ENCODE assay signal across 18 cellular contexts in genomic region chr4:137635596-137635995, GRCh38.
A peak's percentile ranks its signal among the peaks of the same experiment; 100 is the strongest.
DNase-seq lines count a peak whose midpoint lies in the region; TF ChIP-seq lines count a peak whose summit lies in the region.
"Had no signal": no experiment of that assay in that cellular context is flagged by ENCODE, and none has a peak within 500 bp of the region (broad histone marks: within the 10 kb centered on the region; RNA-seq: fewer than 3 reads in every experiment).

No MANE protein-coding gene starts in this region.

- no peaks in the 10 kb centered on the region for H3K27me3 Mint-ChIP-seq in activated T-helper 1 cell treated with anti-CD3 and anti-CD28 coated beads, Interleukin-12 subunit alpha, Interleukin-12 subunit beta, Interleukin-2, Interleukin-4 antibody, amounts not matched to agents 30 ng/mL and 10 ng/mL and 1 ng/mL, durations not matched to agents 14 hours and 24 hours and 36 hours (ENCODE audit: insufficient read depth)
- H3K27me3 Mint-ChIP-seq: activated naive CD4-positive, alpha-beta T cell treated with anti-CD3 and anti-CD28 coated beads, Interleukin-2, amount 50 U/mL, for 24 hours; dendritic cell treated with granulocyte-macrophage colony-stimulating factor and Interleukin-4, amounts not matched to agents 40 ng/mL and 50 ng/mL, for 4 days; stimulated activated memory B cell treated with anti-CD40 and anti-IgM and Interleukin-4, amounts not matched to agents 10 μg/mL and 1 μg/mL and 100 μg/mL, for 72 hours had no signal

- H3K27ac Mint-ChIP-seq in activated T-helper 1 cell treated with anti-CD3 and anti-CD28 coated beads, Interleukin-12 subunit alpha, Interleukin-12 subunit beta, Interleukin-2, Interleukin-4 antibody, amounts not matched to agents 30 ng/mL and 10 ng/mL and 1 ng/mL, durations not matched to agents 14 hours and 24 hours and 36 hours: no peak overlapping the region
- H3K27ac Mint-ChIP-seq: activated naive CD4-positive, alpha-beta T cell treated with anti-CD3 and anti-CD28 coated beads, Interleukin-2, amount 50 U/mL, for 24 hours; dendritic cell treated with granulocyte-macrophage colony-stimulating factor and Interleukin-4, amounts not matched to agents 40 ng/mL and 50 ng/mL, for 4 days; naive thymus-derived CD8-positive, alpha-beta T cell; stimulated activated memory B cell treated with anti-CD40 and anti-IgM and Interleukin-4, amounts not matched to agents 10 μg/mL and 1 μg/mL and 100 μg/mL, for 72 hours had no signal

- no peak overlapping the region for H3K4me3 ChIP-seq in fibroblast of mammary gland (ENCODE audit: control insufficient read depth, low read depth, low read length)
- H3K4me3 ChIP-seq in skeletal muscle cell (ENCODE audit: low read depth, low read length): no peak overlapping the region
- H3K4me3 ChIP-seq: HAP-1, tibial nerve had no signal

- intact Hi-C loops in activated T-helper 1 cell treated with anti-CD3 and anti-CD28 coated beads, Interleukin-12 subunit alpha, Interleukin-12 subunit beta, Interleukin-2, Interleukin-4 antibody, amounts not matched to agents 30 ng/mL and 10 ng/mL and 1 ng/mL, durations not matched to agents 14 hours and 24 hours and 36 hours (cut with micrococcal nuclease): no loop called here

- DNase-seq in NCI-H146 (lab: John Stamatoyannopoulos, UW): peak; percentile 9
- DNase-seq in NCI-H146 treated with DMSO at 0.1 percent for 48 hours (lab: John Stamatoyannopoulos, UW; ENCODE audit: unreplicated experiment): no peak
- peak; percentile 52 for DNase-seq in NCI-H82 treated with DMSO at 0.1 percent for 48 hours (lab: John Stamatoyannopoulos, UW; ENCODE audit: unreplicated experiment)
- DNase-seq in fibroblast of mammary gland (ENCODE audit: low read depth): peak; percentile 48
- peak; percentile 48 for DNase-seq in skeletal muscle cell (ENCODE audit: low read depth)
- no peak for DNase-seq in activated T-helper 1 cell treated with anti-CD3 and anti-CD28 coated beads, Interleukin-12 subunit alpha, Interleukin-12 subunit beta, Interleukin-2, Interleukin-4 antibody, amounts not matched to agents 30 ng/mL and 10 ng/mL and 1 ng/mL, durations not matched to agents 14 hours and 24 hours and 36 hours (ENCODE audit: low spot score)
- DNase-seq in activated effector memory CD4-positive, alpha-beta T cell treated with Interleukin-2 at 50 U/mL for 16 hours: no peak
- DNase-seq in foreskin melanocyte: no peak
- DNase-seq: activated CD4-positive, alpha-beta T cell treated with anti-CD3 and anti-CD28 coated beads, Interleukin-2, amount 50 U/mL, for 1 hour; KG1; naive thymus-derived CD8-positive, alpha-beta T cell; NCI-H1105; OCI-M1 had no signal

- H3K9me3 Mint-ChIP-seq in activated T-helper 1 cell treated with anti-CD3 and anti-CD28 coated beads, Interleukin-12 subunit alpha, Interleukin-12 subunit beta, Interleukin-2, Interleukin-4 antibody, amounts not matched to agents 30 ng/mL and 10 ng/mL and 1 ng/mL, durations not matched to agents 14 hours and 24 hours and 36 hours: no peaks in the 10 kb centered on the region
- H3K9me3 Mint-ChIP-seq: dendritic cell treated with granulocyte-macrophage colony-stimulating factor and Interleukin-4, amounts not matched to agents 40 ng/mL and 50 ng/mL, for 4 days had no signal

- TF ChIP-seq CTCF in fibroblast of mammary gland (conservative IDR thresholded peaks at IDR 0.05; ENCODE audit: control insufficient read depth, insufficient read depth, low read depth, low read length): no peak

- H3K4me1 Mint-ChIP-seq in activated T-helper 1 cell treated with anti-CD3 and anti-CD28 coated beads, Interleukin-12 subunit alpha, Interleukin-12 subunit beta, Interleukin-2, Interleukin-4 antibody, amounts not matched to agents 30 ng/mL and 10 ng/mL and 1 ng/mL, durations not matched to agents 14 hours and 24 hours and 36 hours (ENCODE audit: low read depth): no peaks in the 10 kb centered on the region
- H3K4me1 Mint-ChIP-seq: activated naive CD4-positive, alpha-beta T cell treated with anti-CD3 and anti-CD28 coated beads, Interleukin-2, amount 50 U/mL, for 24 hours; stimulated activated memory B cell treated with anti-CD40 and anti-IgM and Interleukin-4, amounts not matched to agents 10 μg/mL and 1 μg/mL and 100 μg/mL, for 72 hours had no signal

- H3K4me3 Mint-ChIP-seq in activated T-helper 1 cell treated with anti-CD3 and anti-CD28 coated beads, Interleukin-12 subunit alpha, Interleukin-12 subunit beta, Interleukin-2, Interleukin-4 antibody, amounts not matched to agents 30 ng/mL and 10 ng/mL and 1 ng/mL, durations not matched to agents 14 hours and 24 hours and 36 hours: no peak overlapping the region
- H3K4me3 Mint-ChIP-seq: activated naive CD4-positive, alpha-beta T cell treated with anti-CD3 and anti-CD28 coated beads, Interleukin-2, amount 50 U/mL, for 24 hours; dendritic cell treated with granulocyte-macrophage colony-stimulating factor and Interleukin-4, amounts not matched to agents 40 ng/mL and 50 ng/mL, for 4 days; naive thymus-derived CD8-positive, alpha-beta T cell; stimulated activated memory B cell treated with anti-CD40 and anti-IgM and Interleukin-4, amounts not matched to agents 10 μg/mL and 1 μg/mL and 100 μg/mL, for 72 hours had no signal

- no peaks in the 10 kb centered on the region for H3K36me3 Mint-ChIP-seq in activated T-helper 1 cell treated with anti-CD3 and anti-CD28 coated beads, Interleukin-12 subunit alpha, Interleukin-12 subunit beta, Interleukin-2, Interleukin-4 antibody, amounts not matched to agents 30 ng/mL and 10 ng/mL and 1 ng/mL, durations not matched to agents 14 hours and 24 hours and 36 hours (ENCODE audit: low read depth)
- H3K36me3 Mint-ChIP-seq: activated naive CD4-positive, alpha-beta T cell treated with anti-CD3 and anti-CD28 coated beads, Interleukin-2, amount 50 U/mL, for 24 hours; naive thymus-derived CD8-positive, alpha-beta T cell; stimulated activated memory B cell treated with anti-CD40 and anti-IgM and Interleukin-4, amounts not matched to agents 10 μg/mL and 1 μg/mL and 100 μg/mL, for 72 hours had no signal

Comparison
In these comparisons a context has a peak if more than half of its experiments do, and no peak if none do; other contexts are left out.
1. DNase-seq: peak in NCI-H146 (single experiment), NCI-H82 treated with DMSO at 0.1 percent for 48 hours (single experiment), fibroblast of mammary gland (single experiment) and skeletal muscle cell (single experiment); none in NCI-H146 treated with DMSO at 0.1 percent for 48 hours (single experiment), activated T-helper 1 cell treated with anti-CD3 and anti-CD28 coated beads, Interleukin-12 subunit alpha, Interleukin-12 subunit beta, Interleukin-2, Interleukin-4 antibody, amounts not matched to agents 30 ng/mL and 10 ng/mL and 1 ng/mL, durations not matched to agents 14 hours and 24 hours and 36 hours (single experiment), activated effector memory CD4-positive, alpha-beta T cell treated with Interleukin-2 at 50 U/mL for 16 hours (single experiment) and foreskin melanocyte (single experiment).